Comparison of ENCODE assay signal across 8 cellular contexts in genomic region chr19:20565321-20566018, GRCh38. TPM values are rescaled to one million over a fixed set of nuclear protein-coding genes. Genes with fewer than 3 reads are reported as not detected.
DNase-seq lines count a peak whose midpoint lies in the region; ATAC-seq and TF ChIP-seq lines count a peak whose summit lies in the region.

Gene ZNF737 (minus strand): TSS chr19:20565781. CDS start chr19:20565640, 141 bp downstream.

- CTCF ChIA-PET in Caco-2 (lab: Charles Lee), result no interaction called here

- H3K4me3 ChIP-seq in Caco-2 (ENCODE audit: low read depth, low read length), result peak within 1 kb of the TSS; percentile 57
- peak within 1 kb of the TSS; percentile 76 for H3K4me3 ChIP-seq in fibroblast of pulmonary artery (replicated peaks; ENCODE audit: low read depth, low read length)

- H3K27ac Mint-ChIP-seq in Caco-2 (ENCODE audit: unreplicated experiment), result peak within 1 kb of the TSS; percentile 79
- peak within 1 kb of the TSS; percentile 99 to 100 (median 100) for H3K27ac Mint-ChIP-seq in nephron

- H3K36me3 Mint-ChIP-seq in Caco-2 (ENCODE audit: insufficient read depth, unreplicated experiment) (peaks cover 15% of the 10 kb centered on the region), nephron (ENCODE audit: low read depth) (peaks cover 55% of the 10 kb centered on the region)

- peak in 1 of 2 experiments; percentile 34 for TF ChIP-seq CTCF in Caco-2 (IDR thresholded peaks at IDR 0.05; ENCODE audit: insufficient read depth in 1 of 2, low read depth in 1 of 2, low read length in 1 of 2, severe bottlenecking in 1 of 2, unreplicated experiment in 1 of 2)
- TF ChIP-seq CTCF in fibroblast of pulmonary artery (IDR thresholded peaks at IDR 0.05; ENCODE audit: low read length, missing control alignments), result peak; percentile 36
- TF ChIP-seq CTCF in nephron (IDR thresholded peaks at IDR 0.05; ENCODE audit: unreplicated experiment in 3 of 3), result peak in 2 of 3 experiments; percentile 24 to 29

- POLR2A ChIA-PET in Caco-2 (lab: Charles Lee), result interaction anchor here (0.5 to 0.6 kb wide), 2 partner anchors 684 to 795 kb away, joined by 3 to 4 read pairs; no protein-coding TSS in a partner anchor

- intact Hi-C loops in Caco-2 (cut with micrococcal nuclease; ENCODE audit: unreplicated experiment), result no loop called here

- H3K4me1 Mint-ChIP-seq in Caco-2 (ENCODE audit: low read depth, unreplicated experiment) (no peaks in the 10 kb centered on the region), nephron (peaks cover 6% of the 10 kb centered on the region)

- no peaks in the 10 kb centered on the region for H3K27me3 Mint-ChIP-seq in Caco-2 (ENCODE audit: insufficient read depth, unreplicated experiment)
- H3K27me3 Mint-ChIP-seq in nephron (ENCODE audit: low read depth), result no peaks in the 10 kb centered on the region

- H3K4me1 ChIP-seq in Caco-2, result no peaks in the 10 kb centered on the region

- no peaks in the 10 kb centered on the region for H3K27me3 ChIP-seq in Caco-2 (replicated peaks; ENCODE audit: control insufficient read depth, insufficient read depth, low read length)

- no peaks in the 10 kb centered on the region for H3K36me3 ChIP-seq in Caco-2 (ENCODE audit: control insufficient read depth, insufficient read depth, low read length)

- DNase-seq in Caco-2, result peak; percentile 79 to 90
- peak; percentile 76 for DNase-seq in HPDE6-E6E7 (ENCODE audit: extremely low spot score)
- peak; percentile 96 for DNase-seq in RKO (ENCODE audit: low spot score)
- DNase-seq in activated effector memory CD4-positive, alpha-beta T cell treated with anti-CD3 and anti-CD28 coated beads, Interleukin-2, amount 50 U/mL, for 16 hours, result peak; percentile 96
- DNase-seq in fibroblast of pulmonary artery (ENCODE audit: low read depth), result peak; percentile 97
- peak; percentile 91 for DNase-seq in stimulated activated naive CD4-positive, alpha-beta T cell treated with Interleukin-2 at 50 U/mL for 16 hours (lab: John Stamatoyannopoulos, UW)

- H3K4me3 Mint-ChIP-seq in Caco-2 (ENCODE audit: unreplicated experiment) (peak within 1 kb of the TSS; percentile 96), nephron (peak within 1 kb of the TSS; percentile 99 to 100 (median 99))

- ATAC-seq in GM19463 (IDR thresholded peaks at IDR 0.05; ENCODE audit: unreplicated experiment), result peak; percentile 93

- peaks cover 2% of the 10 kb centered on the region; the same call in 1 of the 2 replicates for H3K9me3 ChIP-seq in Caco-2

- peaks cover 13% of the 10 kb centered on the region for H3K9me3 Mint-ChIP-seq in Caco-2 (ENCODE audit: unreplicated experiment)
- H3K9me3 Mint-ChIP-seq in nephron, result peaks cover 59% of the 10 kb centered on the region

- TSS peak; percentile 60 for BruUV-seq in Caco-2 (replicated peaks; lab: Mats Ljungman, UMichigan)

RNA-seq across cellular contexts. Expression of gene ZNF737, which starts in this region (rescaled TPM):
- total RNA-seq in Caco-2 (2022), result 2.1 and 2.9 TPM in 2 replicates

Comparison
In these comparisons a context has a peak if more than half of its experiments do, and no peak if none do; other contexts are left out.
1. Peak in every context shown above with its lines: DNase-seq, ATAC-seq and H3K4me3 ChIP-seq.